ENCODE assay signal across 1 cellular context in the genomic region with DNA sequence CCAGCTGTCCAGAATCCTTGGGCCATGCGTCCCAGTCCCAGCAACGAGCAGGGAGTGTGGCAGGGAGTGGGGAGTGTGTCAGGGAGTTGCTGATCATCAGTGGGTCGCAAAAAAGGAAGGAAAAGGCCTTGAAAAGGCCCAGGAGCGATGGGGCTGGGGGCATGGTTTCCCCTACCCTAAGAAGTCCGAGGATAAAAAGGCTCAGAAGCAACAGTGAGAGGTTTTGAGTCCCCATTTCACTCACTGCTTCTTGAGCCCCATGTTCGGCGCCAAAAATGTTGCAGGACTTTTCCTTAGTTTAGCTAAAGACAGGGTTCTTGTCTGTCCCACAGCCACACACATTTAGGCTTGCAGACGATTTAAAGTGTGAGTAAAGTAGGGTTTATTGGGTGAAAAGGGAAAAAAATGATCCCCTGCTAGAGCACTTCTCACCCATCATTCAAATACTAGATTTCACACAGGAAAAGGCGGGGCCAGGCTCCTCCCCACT.
TF ChIP-seq lines count a peak whose summit lies in the region.

No MANE protein-coding gene starts in this region.

TF ChIP-seq in GM23338, 12 proteins besides CTCF, POLR2A, EP300 and RAD21:
- TF ChIP-seq, protein P1, sequence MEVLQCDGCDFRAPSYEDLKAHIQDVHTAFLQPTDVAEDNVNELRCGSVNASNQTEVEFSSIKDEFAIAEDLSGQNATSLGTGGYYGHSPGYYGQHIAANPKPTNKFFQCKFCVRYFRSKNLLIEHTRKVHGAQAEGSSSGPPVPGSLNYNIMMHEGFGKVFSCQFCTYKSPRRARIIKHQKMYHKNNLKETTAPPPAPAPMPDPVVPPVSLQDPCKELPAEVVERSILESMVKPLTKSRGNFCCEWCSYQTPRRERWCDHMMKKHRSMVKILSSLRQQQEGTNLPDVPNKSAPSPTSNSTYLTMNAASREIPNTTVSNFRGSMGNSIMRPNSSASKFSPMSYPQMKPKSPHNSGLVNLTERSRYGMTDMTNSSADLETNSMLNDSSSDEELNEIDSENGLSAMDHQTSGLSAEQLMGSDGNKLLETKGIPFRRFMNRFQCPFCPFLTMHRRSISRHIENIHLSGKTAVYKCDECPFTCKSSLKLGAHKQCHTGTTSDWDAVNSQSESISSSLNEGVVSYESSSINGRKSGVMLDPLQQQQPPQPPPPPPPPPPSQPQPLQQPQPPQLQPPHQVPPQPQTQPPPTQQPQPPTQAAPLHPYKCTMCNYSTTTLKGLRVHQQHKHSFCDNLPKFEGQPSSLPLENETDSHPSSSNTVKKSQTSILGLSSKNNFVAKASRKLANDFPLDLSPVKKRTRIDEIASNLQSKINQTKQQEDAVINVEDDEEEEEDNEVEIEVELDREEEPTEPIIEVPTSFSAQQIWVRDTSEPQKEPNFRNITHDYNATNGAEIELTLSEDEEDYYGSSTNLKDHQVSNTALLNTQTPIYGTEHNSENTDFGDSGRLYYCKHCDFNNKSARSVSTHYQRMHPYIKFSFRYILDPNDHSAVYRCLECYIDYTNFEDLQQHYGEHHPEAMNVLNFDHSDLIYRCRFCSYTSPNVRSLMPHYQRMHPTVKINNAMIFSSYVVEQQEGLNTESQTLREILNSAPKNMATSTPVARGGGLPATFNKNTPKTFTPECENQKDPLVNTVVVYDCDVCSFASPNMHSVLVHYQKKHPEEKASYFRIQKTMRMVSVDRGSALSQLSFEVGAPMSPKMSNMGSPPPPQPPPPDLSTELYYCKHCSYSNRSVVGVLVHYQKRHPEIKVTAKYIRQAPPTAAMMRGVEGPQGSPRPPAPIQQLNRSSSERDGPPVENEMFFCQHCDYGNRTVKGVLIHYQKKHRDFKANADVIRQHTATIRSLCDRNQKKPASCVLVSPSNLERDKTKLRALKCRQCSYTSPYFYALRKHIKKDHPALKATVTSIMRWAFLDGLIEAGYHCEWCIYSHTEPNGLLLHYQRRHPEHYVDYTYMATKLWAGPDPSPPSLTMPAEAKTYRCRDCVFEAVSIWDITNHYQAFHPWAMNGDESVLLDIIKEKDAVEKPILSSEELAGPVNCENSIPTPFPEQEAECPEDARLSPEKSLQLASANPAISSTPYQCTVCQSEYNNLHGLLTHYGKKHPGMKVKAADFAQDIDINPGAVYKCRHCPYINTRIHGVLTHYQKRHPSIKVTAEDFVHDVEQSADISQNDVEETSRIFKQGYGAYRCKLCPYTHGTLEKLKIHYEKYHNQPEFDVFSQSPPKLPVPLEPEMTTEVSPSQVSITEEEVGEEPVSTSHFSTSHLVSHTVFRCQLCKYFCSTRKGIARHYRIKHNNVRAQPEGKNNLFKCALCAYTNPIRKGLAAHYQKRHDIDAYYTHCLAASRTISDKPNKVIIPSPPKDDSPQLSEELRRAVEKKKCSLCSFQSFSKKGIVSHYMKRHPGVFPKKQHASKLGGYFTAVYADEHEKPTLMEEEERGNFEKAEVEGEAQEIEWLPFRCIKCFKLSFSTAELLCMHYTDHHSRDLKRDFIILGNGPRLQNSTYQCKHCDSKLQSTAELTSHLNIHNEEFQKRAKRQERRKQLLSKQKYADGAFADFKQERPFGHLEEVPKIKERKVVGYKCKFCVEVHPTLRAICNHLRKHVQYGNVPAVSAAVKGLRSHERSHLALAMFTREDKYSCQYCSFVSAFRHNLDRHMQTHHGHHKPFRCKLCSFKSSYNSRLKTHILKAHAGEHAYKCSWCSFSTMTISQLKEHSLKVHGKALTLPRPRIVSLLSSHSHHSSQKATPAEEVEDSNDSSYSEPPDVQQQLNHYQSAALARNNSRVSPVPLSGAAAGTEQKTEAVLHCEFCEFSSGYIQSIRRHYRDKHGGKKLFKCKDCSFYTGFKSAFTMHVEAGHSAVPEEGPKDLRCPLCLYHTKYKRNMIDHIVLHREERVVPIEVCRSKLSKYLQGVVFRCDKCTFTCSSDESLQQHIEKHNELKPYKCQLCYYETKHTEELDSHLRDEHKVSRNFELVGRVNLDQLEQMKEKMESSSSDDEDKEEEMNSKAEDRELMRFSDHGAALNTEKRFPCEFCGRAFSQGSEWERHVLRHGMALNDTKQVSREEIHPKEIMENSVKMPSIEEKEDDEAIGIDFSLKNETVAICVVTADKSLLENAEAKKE (CRISPR knock-in tag; IDR thresholded peaks at IDR 0.05): no peak
- TF ChIP-seq, protein P2, sequence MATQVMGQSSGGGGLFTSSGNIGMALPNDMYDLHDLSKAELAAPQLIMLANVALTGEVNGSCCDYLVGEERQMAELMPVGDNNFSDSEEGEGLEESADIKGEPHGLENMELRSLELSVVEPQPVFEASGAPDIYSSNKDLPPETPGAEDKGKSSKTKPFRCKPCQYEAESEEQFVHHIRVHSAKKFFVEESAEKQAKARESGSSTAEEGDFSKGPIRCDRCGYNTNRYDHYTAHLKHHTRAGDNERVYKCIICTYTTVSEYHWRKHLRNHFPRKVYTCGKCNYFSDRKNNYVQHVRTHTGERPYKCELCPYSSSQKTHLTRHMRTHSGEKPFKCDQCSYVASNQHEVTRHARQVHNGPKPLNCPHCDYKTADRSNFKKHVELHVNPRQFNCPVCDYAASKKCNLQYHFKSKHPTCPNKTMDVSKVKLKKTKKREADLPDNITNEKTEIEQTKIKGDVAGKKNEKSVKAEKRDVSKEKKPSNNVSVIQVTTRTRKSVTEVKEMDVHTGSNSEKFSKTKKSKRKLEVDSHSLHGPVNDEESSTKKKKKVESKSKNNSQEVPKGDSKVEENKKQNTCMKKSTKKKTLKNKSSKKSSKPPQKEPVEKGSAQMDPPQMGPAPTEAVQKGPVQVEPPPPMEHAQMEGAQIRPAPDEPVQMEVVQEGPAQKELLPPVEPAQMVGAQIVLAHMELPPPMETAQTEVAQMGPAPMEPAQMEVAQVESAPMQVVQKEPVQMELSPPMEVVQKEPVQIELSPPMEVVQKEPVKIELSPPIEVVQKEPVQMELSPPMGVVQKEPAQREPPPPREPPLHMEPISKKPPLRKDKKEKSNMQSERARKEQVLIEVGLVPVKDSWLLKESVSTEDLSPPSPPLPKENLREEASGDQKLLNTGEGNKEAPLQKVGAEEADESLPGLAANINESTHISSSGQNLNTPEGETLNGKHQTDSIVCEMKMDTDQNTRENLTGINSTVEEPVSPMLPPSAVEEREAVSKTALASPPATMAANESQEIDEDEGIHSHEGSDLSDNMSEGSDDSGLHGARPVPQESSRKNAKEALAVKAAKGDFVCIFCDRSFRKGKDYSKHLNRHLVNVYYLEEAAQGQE (IDR thresholded peaks at IDR 0.05; ENCODE audit: unreplicated experiment): no peak
- TF ChIP-seq STAT1 (IDR thresholded peaks at IDR 0.05; ENCODE audit: unreplicated experiment): no peak
- no peak for TF ChIP-seq CREB1 (CRISPR knock-in tag; IDR thresholded peaks at IDR 0.05; ENCODE audit: low read depth)
- TF ChIP-seq POLR2AphosphoS5 (IDR thresholded peaks at IDR 0.05; ENCODE audit: low read depth): no peak
- TF ChIP-seq, protein P3, sequence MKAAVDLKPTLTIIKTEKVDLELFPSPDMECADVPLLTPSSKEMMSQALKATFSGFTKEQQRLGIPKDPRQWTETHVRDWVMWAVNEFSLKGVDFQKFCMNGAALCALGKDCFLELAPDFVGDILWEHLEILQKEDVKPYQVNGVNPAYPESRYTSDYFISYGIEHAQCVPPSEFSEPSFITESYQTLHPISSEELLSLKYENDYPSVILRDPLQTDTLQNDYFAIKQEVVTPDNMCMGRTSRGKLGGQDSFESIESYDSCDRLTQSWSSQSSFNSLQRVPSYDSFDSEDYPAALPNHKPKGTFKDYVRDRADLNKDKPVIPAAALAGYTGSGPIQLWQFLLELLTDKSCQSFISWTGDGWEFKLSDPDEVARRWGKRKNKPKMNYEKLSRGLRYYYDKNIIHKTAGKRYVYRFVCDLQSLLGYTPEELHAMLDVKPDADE (IDR thresholded peaks at IDR 0.05): no peak
- no peak for TF ChIP-seq NANOG (IDR thresholded peaks at IDR 0.05; ENCODE audit: borderline replicate concordance)
- no peak for TF ChIP-seq ZNF331 (CRISPR knock-in tag; IDR thresholded peaks at IDR 0.05; ENCODE audit: low read depth)
- no peak for TF ChIP-seq EZH2 (IDR thresholded peaks at IDR 0.05; ENCODE audit: low read depth, unreplicated experiment)
